8 cellular contexts compared by ENCODE assay signal in the genomic region with DNA sequence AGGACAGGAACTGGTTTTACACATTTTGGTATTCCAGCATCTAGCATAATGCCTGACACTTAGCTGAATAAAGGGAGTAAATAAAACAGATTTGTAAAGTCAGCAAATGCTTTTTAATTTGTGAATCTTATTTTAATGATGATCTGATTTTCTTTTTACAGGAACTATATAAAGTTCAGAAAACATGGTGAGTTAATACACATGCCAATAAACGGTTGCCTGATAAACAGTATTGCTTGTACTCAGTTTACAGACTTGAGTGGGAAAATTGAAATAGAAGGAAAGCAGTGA. TPM values are rescaled to one million over a fixed set of nuclear protein-coding genes. Genes with fewer than 3 reads are reported as not detected.
DNase-seq lines count a peak whose midpoint lies in the region; ATAC-seq and TF ChIP-seq lines count a peak whose summit lies in the region.

No MANE protein-coding gene starts in this region.

- H3K4me3 Mint-ChIP-seq in activated T-cell treated with anti-CD3 and anti-CD28 coated beads, Interleukin-2, amount 50 U/mL, for 72 hours, result peak overlapping the region; percentile 89 to 94
- H3K4me3 Mint-ChIP-seq in activated naive CD8-positive, alpha-beta T cell treated with anti-CD3 and anti-CD28 coated beads, Interleukin-2, amount 50 U/mL, for 24 hours, result peak overlapping the region; percentile 92

- ATAC-seq in activated T-cell treated with anti-CD3 and anti-CD28 coated beads, Interleukin-2, amount 50 U/mL, for 72 hours (replicated peaks in 1 of 2), result no peak
- no peak for ATAC-seq in activated naive CD8-positive, alpha-beta T cell treated with anti-CD3 and anti-CD28 coated beads, Interleukin-2, amount 50 U/mL, for 24 hours
- ATAC-seq in left lung (no peak), GM21423 (IDR thresholded peaks at IDR 0.05; ENCODE audit: unreplicated experiment) (no peak)

- peak overlapping the region in 1 of 2 donors; percentile 96 for H3K27ac ChIP-seq in left lung
- H3K27ac ChIP-seq in suprapubic skin, result no peak overlapping the region

- H3K27me3 Mint-ChIP-seq in activated T-cell treated with anti-CD3 and anti-CD28 coated beads, Interleukin-2, amount 50 U/mL, for 72 hours (ENCODE audit: low read depth), result no peaks in the 10 kb centered on the region
- H3K27me3 Mint-ChIP-seq in activated naive CD8-positive, alpha-beta T cell treated with anti-CD3 and anti-CD28 coated beads, Interleukin-2, amount 50 U/mL, for 24 hours, result no peaks in the 10 kb centered on the region

- H3K4me1 Mint-ChIP-seq in activated T-cell treated with anti-CD3 and anti-CD28 coated beads, Interleukin-2, amount 50 U/mL, for 72 hours (ENCODE audit: low read depth), result peaks cover 48% of the 10 kb centered on the region
- H3K4me1 Mint-ChIP-seq in activated naive CD8-positive, alpha-beta T cell treated with anti-CD3 and anti-CD28 coated beads, Interleukin-2, amount 50 U/mL, for 24 hours, result peaks cover 32% of the 10 kb centered on the region

- peak overlapping the region; percentile 93 for H3K27ac Mint-ChIP-seq in activated T-cell treated with anti-CD3 and anti-CD28 coated beads, Interleukin-2, amount 50 U/mL, for 72 hours
- H3K27ac Mint-ChIP-seq in activated naive CD8-positive, alpha-beta T cell treated with anti-CD3 and anti-CD28 coated beads, Interleukin-2, amount 50 U/mL, for 24 hours, result peak overlapping the region; percentile 93

- peaks cover 10 to 27% of the 10 kb centered on the region in 2 donors for H3K36me3 Mint-ChIP-seq in activated T-cell treated with anti-CD3 and anti-CD28 coated beads, Interleukin-2, amount 50 U/mL, for 72 hours (ENCODE audit: insufficient read depth in 2 of 2)
- H3K36me3 Mint-ChIP-seq in activated naive CD8-positive, alpha-beta T cell treated with anti-CD3 and anti-CD28 coated beads, Interleukin-2, amount 50 U/mL, for 24 hours (ENCODE audit: low read depth), result peaks cover 42% of the 10 kb centered on the region

- TF ChIP-seq POLR2A in suprapubic skin (IDR thresholded peaks at IDR 0.05), result no peak

- 24% methylated on average over 1 of the region's 1 CpG for WGBS in suprapubic skin

- H3K9me3 ChIP-seq in left lung (no peaks in the 10 kb centered on the region), suprapubic skin (no peaks in the 10 kb centered on the region)

- no peak for TF ChIP-seq EP300 in suprapubic skin (IDR thresholded peaks at IDR 0.05)

- intact Hi-C loops in left lung (cut with DNase I), result no loop called here

- H3K9me3 Mint-ChIP-seq in activated T-cell treated with anti-CD3 and anti-CD28 coated beads, Interleukin-2, amount 50 U/mL, for 72 hours, result peaks cover 0 to 1% of the 10 kb centered on the region in 2 donors
- no peaks in the 10 kb centered on the region for H3K9me3 Mint-ChIP-seq in activated naive CD8-positive, alpha-beta T cell treated with anti-CD3 and anti-CD28 coated beads, Interleukin-2, amount 50 U/mL, for 24 hours

- no peaks in the 10 kb centered on the region for H3K27me3 ChIP-seq in left lung
- no peaks in the 10 kb centered on the region for H3K27me3 ChIP-seq in suprapubic skin

- peaks cover 0 to 48% of the 10 kb centered on the region in 2 donors for H3K36me3 ChIP-seq in left lung
- peaks cover 40% of the 10 kb centered on the region for H3K36me3 ChIP-seq in suprapubic skin

- TF ChIP-seq CTCF in left lung (IDR thresholded peaks at IDR 0.05) (no peak), suprapubic skin (IDR thresholded peaks at IDR 0.05) (no peak)

- H3K4me3 ChIP-seq in left lung, result peak overlapping the region; percentile 51 to 91
- peak overlapping the region; percentile 93 for H3K4me3 ChIP-seq in suprapubic skin

- H3K4me1 ChIP-seq in left lung (peaks cover 5 to 37% of the 10 kb centered on the region in 2 donors), suprapubic skin (peaks cover 31% of the 10 kb centered on the region)

- DNase-seq in activated T-cell treated with anti-CD3 and anti-CD28 coated beads, Interleukin-2, amount 50 U/mL, for 72 hours, result no peak
- DNase-seq in activated T-cell treated with anti-CD3 and anti-CD28 coated beads, Interleukin-2, amount 50 U/mL, for 48 hours, result no peak
- DNase-seq in activated naive CD8-positive, alpha-beta T cell treated with anti-CD3 and anti-CD28 coated beads, Interleukin-2, amount 50 U/mL, for 24 hours, result no peak
- no peak for DNase-seq in left lung
- DNase-seq in suprapubic skin (ENCODE audit: low spot score in 2 of 2), result no peak
- no peak for DNase-seq in activated effector memory CD4-positive, alpha-beta T cell treated with anti-CD3 and anti-CD28 coated beads, Interleukin-2, amount 50 U/mL, for 16 hours
- DNase-seq in epidermal melanocyte (ENCODE audit: insufficient read length, low spot score), result no peak

RNA-seq across cellular contexts. Expression of a gene that starts 1.4 kb away (rescaled TPM):
- 100 to 1,000 TPM; 207 to 216 TPM for total RNA-seq in activated T-cell treated with anti-CD3 and anti-CD28 coated beads, Interleukin-2, amount 50 U/mL, for 72 hours
- total RNA-seq in left lung (100 to 1,000 TPM; 143 to 171 TPM), suprapubic skin (100 to 1,000 TPM; 102 to 113 (median 106) TPM)

RNA-seq across cellular contexts. Expression of a gene that starts 23.6 kb away (rescaled TPM):
- 1 to 10 TPM; 2.6 to 3.1 TPM for total RNA-seq in activated T-cell treated with anti-CD3 and anti-CD28 coated beads, Interleukin-2, amount 50 U/mL, for 72 hours
- total RNA-seq in left lung (1 to 10 TPM; 1.3 to 2.5 TPM), suprapubic skin (1 to 10 TPM in 3 of 4 donors, under 1 TPM in 1; 0.72 to 2.8 (median 1.4) TPM)

RNA-seq across cellular contexts. Expression of a gene that starts 34.3 kb away (rescaled TPM):
- 1 to 10 TPM; 2.8 to 2.9 TPM for total RNA-seq in activated T-cell treated with anti-CD3 and anti-CD28 coated beads, Interleukin-2, amount 50 U/mL, for 72 hours
- 1 to 10 TPM; 3.3 to 5.0 TPM for total RNA-seq in left lung
- 1 to 10 TPM; 2.6 to 9.6 (median 6.1) TPM for total RNA-seq in suprapubic skin
